20 cellular contexts compared by ENCODE assay signal in genomic region chr1:106613106-106613505, GRCh38.
A peak's percentile ranks its signal among the peaks of the same experiment; 100 is the strongest.
DNase-seq lines count a peak whose midpoint lies in the region; ATAC-seq and TF ChIP-seq lines count a peak whose summit lies in the region.
"Had no signal": no experiment of that assay in that cellular context is flagged by ENCODE, and none has a peak within 500 bp of the region (broad histone marks: within the 10 kb centered on the region; RNA-seq: fewer than 3 reads in every experiment).

No MANE protein-coding gene starts in this region.

- no peak overlapping the region for H3K27ac Mint-ChIP-seq in T-cell
- H3K27ac Mint-ChIP-seq: CD4-positive, CD25-positive, alpha-beta regulatory T cell; CD8-positive, alpha-beta T cell; HFFc6 had no signal

- peaks cover 3 to 9% (median 8%) of the 10 kb centered on the region in 3 donors for H3K9me3 Mint-ChIP-seq in T-cell
- H3K9me3 Mint-ChIP-seq: CD8-positive, alpha-beta T cell had no signal

- H3K27ac ChIP-seq in A673 (ENCODE audit: low read depth, low read length, poor library complexity, severe bottlenecking) (no peak overlapping the region), SK-N-MC (no peak overlapping the region), substantia nigra (ENCODE audit: low read depth, low read length, poor library complexity, severe bottlenecking) (no peak overlapping the region)
- H3K27ac ChIP-seq: A549, C4-2B had no signal

- no peaks in the 10 kb centered on the region for H3K27me3 Mint-ChIP-seq in T-cell

- H3K4me3 ChIP-seq in A673 (ENCODE audit: low read depth, low read length, poor library complexity, severe bottlenecking) (no peak overlapping the region), SK-N-MC (no peak overlapping the region), fibroblast of mammary gland (ENCODE audit: control insufficient read depth, low read depth, low read length) (no peak overlapping the region)
- H3K4me3 ChIP-seq: A549, HAP-1 had no signal

- no peak overlapping the region for H3K4me3 Mint-ChIP-seq in T-cell
- H3K4me3 Mint-ChIP-seq: CD4-positive, CD25-positive, alpha-beta regulatory T cell; CD8-positive, alpha-beta T cell; HFFc6 had no signal

- no peaks in the 10 kb centered on the region for H3K36me3 ChIP-seq in A673 (ENCODE audit: insufficient read depth, low read length, poor library complexity, severe bottlenecking)
- no peaks in the 10 kb centered on the region for H3K36me3 ChIP-seq in SK-N-MC (ENCODE audit: insufficient read depth, low read length)
- H3K36me3 ChIP-seq: HAP-1 had no signal

- no peak for ATAC-seq in HG02798 (IDR thresholded peaks at IDR 0.05; ENCODE audit: poor library complexity, unreplicated experiment)
- ATAC-seq in T-cell (replicated peaks in 1 of 4), result no peak
- ATAC-seq: A549; CD8-positive, alpha-beta T cell had no signal

- no peak for TF ChIP-seq CTCF in A673 (conservative IDR thresholded peaks at IDR 0.05; ENCODE audit: low read depth, low read length)
- TF ChIP-seq CTCF in fibroblast of mammary gland (conservative IDR thresholded peaks at IDR 0.05; ENCODE audit: control insufficient read depth, insufficient read depth, low read depth, low read length), result no peak

- no peaks in the 10 kb centered on the region for H3K27me3 ChIP-seq in A673 (replicated peaks; ENCODE audit: insufficient read depth, low read depth, low read length, poor library complexity)

- no peaks in the 10 kb centered on the region for H3K36me3 Mint-ChIP-seq in T-cell
- H3K36me3 Mint-ChIP-seq: CD4-positive, CD25-positive, alpha-beta regulatory T cell; CD8-positive, alpha-beta T cell had no signal

- intact Hi-C loops in A673 (cut with micrococcal nuclease; ENCODE audit: unreplicated experiment), result no loop called here

- POLR2A ChIA-PET in A673 (lab: Charles Lee; ENCODE audit: low non-redundant PET), result no interaction called here
- POLR2A ChIA-PET in T-cell (lab: Charles Lee), result no interaction called here

- DNase-seq in A673 (ENCODE audit: low spot score) (peak; percentile 66), COLO829 (ENCODE audit: low spot score) (peak; percentile 0), SK-N-MC (ENCODE audit: low read depth, low spot score) (peak; percentile 44), fibroblast of mammary gland (ENCODE audit: low read depth) (peak; percentile 24), substantia nigra (lab: John Stamatoyannopoulos, UW) (no peak), hippocampal formation (lab: John Stamatoyannopoulos, UW) (no peak), T-cell (no peak)
- DNase-seq: 8988T; CD4-positive, CD25-positive, alpha-beta regulatory T cell; CD8-positive, alpha-beta T cell; DMS 273 treated with DMSO at 0.1 percent for 48 hours; DMS79; EL; GF-D8; GOT3; HFFc6 had no signal

- no peaks in the 10 kb centered on the region for H3K4me1 Mint-ChIP-seq in T-cell
- H3K4me1 Mint-ChIP-seq: CD4-positive, CD25-positive, alpha-beta regulatory T cell had no signal

- H3K9me3 ChIP-seq in A673 (ENCODE audit: low read depth, low read length, poor library complexity, severe bottlenecking), result no peaks in the 10 kb centered on the region
- no peaks in the 10 kb centered on the region for H3K9me3 ChIP-seq in SK-N-MC (ENCODE audit: low read depth, low read length)
- H3K9me3 ChIP-seq: A549, HAP-1 had no signal

- CTCF ChIA-PET in A673 (lab: Charles Lee), result no interaction called here
- CTCF ChIA-PET in T-cell (lab: Charles Lee), result no interaction called here

- H3K9ac ChIP-seq in SK-N-MC (ENCODE audit: insufficient read length), result no peak overlapping the region

- H3K4me1 ChIP-seq in A673 (ENCODE audit: insufficient read depth, low read length, poor library complexity, severe bottlenecking), result no peaks in the 10 kb centered on the region
- H3K4me1 ChIP-seq: A549, HAP-1 had no signal

- BruUV-seq in A673 (replicated peaks; lab: Mats Ljungman, UMichigan), result no TSS peak

Comparison
In these comparisons a context has a peak if more than half of its experiments do, and no peak if none do; other contexts are left out.
1. DNase-seq: peak in A673 (single experiment), COLO829 (single experiment), SK-N-MC (single experiment) and fibroblast of mammary gland (single experiment); none in substantia nigra (0 of 49), hippocampal formation (0 of 2) and T-cell (0 of 34).